Comparison of ENCODE assay signal across 15 cellular contexts in the genomic region with DNA sequence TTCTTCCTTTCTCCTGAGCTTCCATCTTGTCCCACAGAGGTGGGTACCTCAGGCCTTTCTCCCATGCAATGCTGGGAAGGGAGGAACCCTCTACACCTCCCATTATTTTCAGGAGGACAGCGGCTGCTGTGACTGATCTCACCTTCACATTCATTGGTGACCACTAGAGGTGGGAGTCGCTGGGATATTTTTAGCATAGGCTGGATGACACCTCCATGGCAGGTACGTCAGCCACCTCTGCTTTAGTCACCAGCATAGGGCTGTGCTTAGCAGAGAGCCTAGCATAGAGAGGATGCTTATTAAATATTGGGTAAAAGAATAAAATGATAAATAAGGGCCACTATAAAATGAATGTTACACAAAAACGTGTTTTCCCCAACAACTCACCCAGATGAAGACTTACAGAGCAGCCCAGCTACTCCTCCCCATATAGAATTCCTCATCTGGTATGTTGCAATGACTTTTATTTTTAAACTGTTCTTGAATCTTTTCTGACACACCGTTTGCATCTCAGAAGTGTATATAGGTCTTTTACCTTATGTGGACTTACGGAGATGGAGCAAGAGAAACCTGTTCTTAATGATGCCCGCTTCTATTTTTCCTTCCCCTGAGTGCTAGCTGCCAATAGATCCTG.
DNase-seq lines count a peak whose midpoint lies in the region; ATAC-seq and TF ChIP-seq lines count a peak whose summit lies in the region.
"Had no signal": no experiment of that assay in that cellular context is flagged by ENCODE, and none has a peak within 500 bp of the region (broad histone marks: within the 10 kb centered on the region; RNA-seq: fewer than 3 reads in every experiment).

No MANE protein-coding gene starts in this region.

- no peaks in the 10 kb centered on the region for H4K20me1 ChIP-seq in GM23338 (replicated peaks; ENCODE audit: insufficient read depth)

- H3K9me3 ChIP-seq in colonic mucosa, result no peaks in the 10 kb centered on the region

- H3K27me3 ChIP-seq in GM23338 (ENCODE audit: insufficient read depth) (no peaks in the 10 kb centered on the region), colonic mucosa (no peaks in the 10 kb centered on the region)

- H3K9me2 ChIP-seq in GM23338 (ENCODE audit: insufficient read depth), result no peaks in the 10 kb centered on the region

- no peak for DNase-seq in GM23338 (ENCODE audit: low spot score)
- peak; percentile 9 for DNase-seq in SW480 (ENCODE audit: low spot score)
- peak; percentile 42 for DNase-seq in epithelial cell of esophagus (ENCODE audit: low read depth)
- DNase-seq in kidney tubule cell (ENCODE audit: low spot score), result peak; percentile 40
- no peak for DNase-seq in dermis blood vessel endothelial cell
- no peak for DNase-seq in colonic mucosa
- DNase-seq: CD4-positive, CD25-positive, alpha-beta regulatory T cell; KBM-7; NCI-H1436; NCI-H2029 treated with DMSO at 0.1 percent for 48 hours; NCI-H2171 treated with DMSO at 0.1 percent for 48 hours; NCI-H446 treated with DMSO at 0.1 percent for 48 hours; OCI-M1; RPMI8226 had no signal

- 0 out of 4 replicates have a peak, but pooled peaks of 1 of the 2 experiments have one; percentile 7 for TF ChIP-seq CTCF in GM23338 (conservative IDR thresholded peaks at IDR 0.05; ENCODE audit: low read depth in 2 of 2)
- TF ChIP-seq CTCF in epithelial cell of esophagus (IDR thresholded peaks at IDR 0.05; ENCODE audit: insufficient read depth, low read depth, low read length, missing control alignments), result no peak
- no peak for TF ChIP-seq CTCF in colonic mucosa (IDR thresholded peaks at IDR 0.05)

- H3K36me3 Mint-ChIP-seq in GM23338 (ENCODE audit: low read depth), result no peaks in the 10 kb centered on the region
- H3K36me3 Mint-ChIP-seq: CD4-positive, CD25-positive, alpha-beta regulatory T cell had no signal

- no peak overlapping the region for H3K4me3 Mint-ChIP-seq in GM23338

- no peak overlapping the region for H3K27ac Mint-ChIP-seq in GM23338
- H3K27ac Mint-ChIP-seq: CD4-positive, CD25-positive, alpha-beta regulatory T cell had no signal

- H3K4me3 ChIP-seq in GM23338, result no peak overlapping the region
- H3K4me3 ChIP-seq in epithelial cell of esophagus (ENCODE audit: low read length), result no peak overlapping the region
- H3K4me3 ChIP-seq in colonic mucosa, result no peak overlapping the region

- no peaks in the 10 kb centered on the region for H3F3A ChIP-seq in GM23338 (replicated peaks; ENCODE audit: low read depth)

- H3K27me3 Mint-ChIP-seq in GM23338 (ENCODE audit: insufficient read depth, low read depth, poor library complexity), result peaks cover 3% of the 10 kb centered on the region

- H3K9ac ChIP-seq in colonic mucosa (ENCODE audit: low read depth in 2 of 2, low read length in 2 of 2), result no peak overlapping the region

- no peaks in the 10 kb centered on the region for H3K9me3 Mint-ChIP-seq in GM23338
- H3K9me3 Mint-ChIP-seq: CD4-positive, CD25-positive, alpha-beta regulatory T cell had no signal

- no peak overlapping the region for H3K4me2 ChIP-seq in GM23338

- H3K27ac ChIP-seq in GM23338 (ENCODE audit: low read depth) (no peak overlapping the region), colonic mucosa (no peak overlapping the region)

- H3K79me2 ChIP-seq in GM23338 (replicated peaks; ENCODE audit: insufficient read depth), result no peaks in the 10 kb centered on the region

- H2AFZ ChIP-seq in GM23338, result 0 out of 2 replicates have a peak overlapping the region, but pooled peaks have one; percentile 4

- H3K4me1 ChIP-seq in GM23338 (ENCODE audit: insufficient read depth) (peaks cover 16% of the 10 kb centered on the region), colonic mucosa (no peaks in the 10 kb centered on the region)

- H3K36me3 ChIP-seq in GM23338 (ENCODE audit: insufficient read depth), result no peaks in the 10 kb centered on the region
- H3K36me3 ChIP-seq in colonic mucosa, result no peaks in the 10 kb centered on the region

- peak; percentile 59 for ATAC-seq in GM23338
- ATAC-seq in HG02970 (IDR thresholded peaks at IDR 0.05; ENCODE audit: low FRiP score, unreplicated experiment), result no peak

- peaks cover 22% of the 10 kb centered on the region for H3K4me1 Mint-ChIP-seq in GM23338
- H3K4me1 Mint-ChIP-seq: CD4-positive, CD25-positive, alpha-beta regulatory T cell had no signal

- intact Hi-C loops in colonic mucosa (cut with DNase I), result no loop called here

TF ChIP-seq in GM23338, 12 proteins besides CTCF, POLR2A, EP300 and RAD21 (continues in another document):
- TF ChIP-seq ZNF331 (CRISPR knock-in tag; IDR thresholded peaks at IDR 0.05; ENCODE audit: low read depth), result no peak
- no peak for TF ChIP-seq POLR2AphosphoS5 (IDR thresholded peaks at IDR 0.05; ENCODE audit: low read depth)
- TF ChIP-seq, protein P1, sequence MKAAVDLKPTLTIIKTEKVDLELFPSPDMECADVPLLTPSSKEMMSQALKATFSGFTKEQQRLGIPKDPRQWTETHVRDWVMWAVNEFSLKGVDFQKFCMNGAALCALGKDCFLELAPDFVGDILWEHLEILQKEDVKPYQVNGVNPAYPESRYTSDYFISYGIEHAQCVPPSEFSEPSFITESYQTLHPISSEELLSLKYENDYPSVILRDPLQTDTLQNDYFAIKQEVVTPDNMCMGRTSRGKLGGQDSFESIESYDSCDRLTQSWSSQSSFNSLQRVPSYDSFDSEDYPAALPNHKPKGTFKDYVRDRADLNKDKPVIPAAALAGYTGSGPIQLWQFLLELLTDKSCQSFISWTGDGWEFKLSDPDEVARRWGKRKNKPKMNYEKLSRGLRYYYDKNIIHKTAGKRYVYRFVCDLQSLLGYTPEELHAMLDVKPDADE (IDR thresholded peaks at IDR 0.05), result no peak
- TF ChIP-seq ZNF114 (CRISPR knock-in tag; IDR thresholded peaks at IDR 0.05), result no peak
- no peak for TF ChIP-seq EZH2 (IDR thresholded peaks at IDR 0.05; ENCODE audit: low read depth, unreplicated experiment)
- TF ChIP-seq CREB1 (CRISPR knock-in tag; IDR thresholded peaks at IDR 0.05; ENCODE audit: low read depth), result no peak
- TF ChIP-seq, protein P2, sequence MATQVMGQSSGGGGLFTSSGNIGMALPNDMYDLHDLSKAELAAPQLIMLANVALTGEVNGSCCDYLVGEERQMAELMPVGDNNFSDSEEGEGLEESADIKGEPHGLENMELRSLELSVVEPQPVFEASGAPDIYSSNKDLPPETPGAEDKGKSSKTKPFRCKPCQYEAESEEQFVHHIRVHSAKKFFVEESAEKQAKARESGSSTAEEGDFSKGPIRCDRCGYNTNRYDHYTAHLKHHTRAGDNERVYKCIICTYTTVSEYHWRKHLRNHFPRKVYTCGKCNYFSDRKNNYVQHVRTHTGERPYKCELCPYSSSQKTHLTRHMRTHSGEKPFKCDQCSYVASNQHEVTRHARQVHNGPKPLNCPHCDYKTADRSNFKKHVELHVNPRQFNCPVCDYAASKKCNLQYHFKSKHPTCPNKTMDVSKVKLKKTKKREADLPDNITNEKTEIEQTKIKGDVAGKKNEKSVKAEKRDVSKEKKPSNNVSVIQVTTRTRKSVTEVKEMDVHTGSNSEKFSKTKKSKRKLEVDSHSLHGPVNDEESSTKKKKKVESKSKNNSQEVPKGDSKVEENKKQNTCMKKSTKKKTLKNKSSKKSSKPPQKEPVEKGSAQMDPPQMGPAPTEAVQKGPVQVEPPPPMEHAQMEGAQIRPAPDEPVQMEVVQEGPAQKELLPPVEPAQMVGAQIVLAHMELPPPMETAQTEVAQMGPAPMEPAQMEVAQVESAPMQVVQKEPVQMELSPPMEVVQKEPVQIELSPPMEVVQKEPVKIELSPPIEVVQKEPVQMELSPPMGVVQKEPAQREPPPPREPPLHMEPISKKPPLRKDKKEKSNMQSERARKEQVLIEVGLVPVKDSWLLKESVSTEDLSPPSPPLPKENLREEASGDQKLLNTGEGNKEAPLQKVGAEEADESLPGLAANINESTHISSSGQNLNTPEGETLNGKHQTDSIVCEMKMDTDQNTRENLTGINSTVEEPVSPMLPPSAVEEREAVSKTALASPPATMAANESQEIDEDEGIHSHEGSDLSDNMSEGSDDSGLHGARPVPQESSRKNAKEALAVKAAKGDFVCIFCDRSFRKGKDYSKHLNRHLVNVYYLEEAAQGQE (IDR thresholded peaks at IDR 0.05; ENCODE audit: unreplicated experiment), result no peak
- TF ChIP-seq STAT1 (IDR thresholded peaks at IDR 0.05; ENCODE audit: unreplicated experiment), result no peak
- no peak for TF ChIP-seq JUNB (IDR thresholded peaks at IDR 0.05; ENCODE audit: unreplicated experiment)
- no peak for TF ChIP-seq NANOG (IDR thresholded peaks at IDR 0.05; ENCODE audit: borderline replicate concordance)
- TF ChIP-seq EZH2phosphoT487 (IDR thresholded peaks at IDR 0.05; ENCODE audit: unreplicated experiment), result no peak

Comparison
In these comparisons a context has a peak if more than half of its experiments do, and no peak if none do; other contexts are left out.
1. DNase-seq: peak in SW480 (single experiment), epithelial cell of esophagus (single experiment) and kidney tubule cell (single experiment); none in GM23338 (single experiment), dermis blood vessel endothelial cell (single experiment) and colonic mucosa (single experiment).